In the genomic region with DNA sequence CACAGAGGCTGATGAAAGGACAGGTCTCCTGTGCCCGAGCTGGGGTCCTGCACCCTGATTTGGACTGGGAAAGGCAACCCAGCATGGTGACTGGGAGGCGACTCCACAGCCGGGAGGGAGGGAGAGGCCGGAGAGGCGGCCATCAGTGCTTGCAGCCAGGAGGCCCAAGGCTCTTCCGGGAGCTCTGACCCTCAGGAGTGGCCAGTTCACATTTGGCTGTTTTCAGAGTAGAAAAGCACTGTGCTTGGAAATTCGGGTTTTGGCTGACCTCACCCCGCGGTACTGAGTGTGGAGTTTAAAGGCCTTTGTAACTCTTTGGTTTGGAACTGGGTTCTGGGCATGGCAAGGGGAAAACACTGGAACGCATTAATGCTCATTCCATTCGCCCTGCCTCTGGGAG, we compare ENCODE assay signal across 14 cellular contexts. TPM values are rescaled to one million over a fixed set of nuclear protein-coding genes. Genes with fewer than 3 reads are reported as not detected.
DNase-seq lines count a peak whose midpoint lies in the region; ATAC-seq and TF ChIP-seq lines count a peak whose summit lies in the region.
"Had no signal": no experiment of that assay in that cellular context is flagged by ENCODE, and none has a peak within 500 bp of the region (broad histone marks: within the 10 kb centered on the region; RNA-seq: fewer than 3 reads in every experiment).

No MANE protein-coding gene starts in this region.

- ATAC-seq in heart right ventricle (peak in 7 of 8 donors; percentile 12 to 48 (median 26)), upper lobe of left lung (ENCODE audit: low FRiP score in 2 of 2) (peak in 1 of 2 donors; percentile 21)

- intact Hi-C loops in heart right ventricle (cut with DNase I) = loop anchor here in 1 of 10 donors (5.0 kb wide), 1 partner anchor 38 kb away; no protein-coding TSS in a partner anchor

- WGBS in heart right ventricle, 2 donors = 66 to 70% methylated on average over 11 of the region's 11 CpGs
- 48 to 64% methylated on average over 8 to 11 of the region's 11 CpGs for WGBS in upper lobe of left lung, 2 donors

- H3K27ac ChIP-seq in heart right ventricle (peak overlapping the region in 7 of 10 donors; percentile 2 to 58 (median 18)), osteoblast (ENCODE audit: low read depth, low read length) (peak overlapping the region; percentile 86), upper lobe of left lung (peak overlapping the region; percentile 24 to 78 (median 52))
- H3K27ac ChIP-seq: colonic mucosa had no signal

- H3K36me3 ChIP-seq in adipocyte (ENCODE audit: control insufficient read depth, insufficient read depth, low read length, severe bottlenecking) (peaks cover 27% of the 10 kb centered on the region), heart right ventricle (peaks cover 0 to 5% (median 0%) of the 10 kb centered on the region in 9 donors), osteoblast (ENCODE audit: insufficient read depth, low read length) (peaks cover 5% of the 10 kb centered on the region), upper lobe of left lung (peaks cover 0 to 33% (median 0%) of the 10 kb centered on the region in 4 donors)
- H3K36me3 ChIP-seq: colonic mucosa had no signal

- H3K4me1 ChIP-seq in adipocyte (ENCODE audit: control insufficient read depth, insufficient read depth, low read length) = peaks cover 72% of the 10 kb centered on the region
- H3K4me1 ChIP-seq in heart right ventricle = peaks cover 12 to 67% (median 48%) of the 10 kb centered on the region in 9 donors
- peaks cover 65% of the 10 kb centered on the region for H3K4me1 ChIP-seq in osteoblast (ENCODE audit: insufficient read depth, low read length)
- H3K4me1 ChIP-seq in upper lobe of left lung = peaks cover 46 to 72% (median 67%) of the 10 kb centered on the region in 4 donors
- H3K4me1 ChIP-seq: colonic mucosa had no signal

- H3K4me2 ChIP-seq in osteoblast (ENCODE audit: insufficient read depth, low read length) = peak overlapping the region; percentile 52

- no peak for TF ChIP-seq POLR2A in upper lobe of left lung (IDR thresholded peaks at IDR 0.05)

- H3K27me3 ChIP-seq in adipocyte (replicated peaks; ENCODE audit: control insufficient read depth, insufficient read depth, low read length) (no peaks in the 10 kb centered on the region), heart right ventricle (no peaks in the 10 kb centered on the region), osteoblast (ENCODE audit: insufficient read depth, low read length) (no peaks in the 10 kb centered on the region), upper lobe of left lung (no peaks in the 10 kb centered on the region)
- H3K27me3 ChIP-seq: colonic mucosa had no signal

- H2AFZ ChIP-seq in osteoblast (ENCODE audit: low read length) = peak overlapping the region; percentile 72

- peaks cover 92% of the 10 kb centered on the region for H3K79me2 ChIP-seq in osteoblast (ENCODE audit: insufficient read depth, low read length)

- DNase-seq in adipocyte (ENCODE audit: low read depth) = no peak
- no peak for DNase-seq in heart right ventricle
- no peak for DNase-seq in osteoblast (ENCODE audit: insufficient read length, low spot score, missing footprints)
- DNase-seq in upper lobe of left lung = no peak
- no peak for DNase-seq in ecto neural progenitor cell (ENCODE audit: low spot score)
- DNase-seq in HuH-7 (ENCODE audit: low spot score) = no peak
- DNase-seq in activated T-cell treated with anti-CD3 and anti-CD28 coated beads, Interleukin-2, amount 50 U/mL, for 1 hour = no peak
- DNase-seq: CD4-positive, alpha-beta T cell; colonic mucosa; foreskin fibroblast; NCI-H1436 treated with DMSO at 0.1 percent for 48 hours; NCI-H524 treated with DMSO at 0.1 percent for 48 hours; SHP77 treated with DMSO at 0.1 percent for 48 hours; stimulated activated CD8-positive, alpha-beta memory T cell treated with anti-CD3 and anti-CD28 coated beads, Interleukin-4, amount 100 ng/mL, for 48 hours had no signal

- H3K9me3 ChIP-seq in adipocyte (ENCODE audit: control insufficient read depth, low read length) (no peaks in the 10 kb centered on the region), heart right ventricle (no peaks in the 10 kb centered on the region), osteoblast (ENCODE audit: low read depth, low read length) (no peaks in the 10 kb centered on the region), upper lobe of left lung (no peaks in the 10 kb centered on the region)
- H3K9me3 ChIP-seq: colonic mucosa had no signal

- H3K9ac ChIP-seq in adipocyte (ENCODE audit: low read length) = peak overlapping the region; percentile 81

- TF ChIP-seq CTCF in heart right ventricle (IDR thresholded peaks at IDR 0.05) = no peak
- no peak for TF ChIP-seq CTCF in osteoblast (IDR thresholded peaks at IDR 0.05; ENCODE audit: extremely low read depth, low read depth, low read length)
- no peak for TF ChIP-seq CTCF in upper lobe of left lung (IDR thresholded peaks at IDR 0.05)

- H4K20me1 ChIP-seq in osteoblast (ENCODE audit: insufficient read depth, low read length) = peaks cover 43% of the 10 kb centered on the region

- TF ChIP-seq EP300 in upper lobe of left lung (IDR thresholded peaks at IDR 0.05) = no peak

- peak overlapping the region; percentile 68 for H3K4me3 ChIP-seq in adipocyte (ENCODE audit: low read length)
- H3K4me3 ChIP-seq in heart right ventricle = no peak overlapping the region
- no peak overlapping the region for H3K4me3 ChIP-seq in osteoblast (ENCODE audit: insufficient read depth, low read length)
- H3K4me3 ChIP-seq in upper lobe of left lung = peak overlapping the region in 1 of 4 donors; percentile 23
- H3K4me3 ChIP-seq: colonic mucosa had no signal

RNA-seq across cellular contexts. Expression of a gene that starts 31.9 kb away (rescaled TPM):
- total RNA-seq in heart right ventricle = 10 to 100 TPM; 12.2 to 43.4 (median 20.6) TPM
- 10 to 100 TPM in 1 of 2 donors, 1 to 10 TPM in 1; 6.6 to 19.5 TPM for polyA plus RNA-seq in heart right ventricle
- 28.9 and 31.8 TPM in 2 replicates for total RNA-seq in osteoblast
- total RNA-seq in upper lobe of left lung = 100 to 1,000 TPM in 3 of 6 donors, 10 to 100 TPM in 3; 76.6 to 377 (median 102) TPM

Comparison
In these comparisons a context has a peak if more than half of its experiments do, and no peak if none do; other contexts are left out.
1. H3K27ac ChIP-seq: peak in every context shown above with its lines; median percentile 86 in osteoblast; 52 in upper lobe of left lung; 18 in heart right ventricle.